In the genomic region with DNA sequence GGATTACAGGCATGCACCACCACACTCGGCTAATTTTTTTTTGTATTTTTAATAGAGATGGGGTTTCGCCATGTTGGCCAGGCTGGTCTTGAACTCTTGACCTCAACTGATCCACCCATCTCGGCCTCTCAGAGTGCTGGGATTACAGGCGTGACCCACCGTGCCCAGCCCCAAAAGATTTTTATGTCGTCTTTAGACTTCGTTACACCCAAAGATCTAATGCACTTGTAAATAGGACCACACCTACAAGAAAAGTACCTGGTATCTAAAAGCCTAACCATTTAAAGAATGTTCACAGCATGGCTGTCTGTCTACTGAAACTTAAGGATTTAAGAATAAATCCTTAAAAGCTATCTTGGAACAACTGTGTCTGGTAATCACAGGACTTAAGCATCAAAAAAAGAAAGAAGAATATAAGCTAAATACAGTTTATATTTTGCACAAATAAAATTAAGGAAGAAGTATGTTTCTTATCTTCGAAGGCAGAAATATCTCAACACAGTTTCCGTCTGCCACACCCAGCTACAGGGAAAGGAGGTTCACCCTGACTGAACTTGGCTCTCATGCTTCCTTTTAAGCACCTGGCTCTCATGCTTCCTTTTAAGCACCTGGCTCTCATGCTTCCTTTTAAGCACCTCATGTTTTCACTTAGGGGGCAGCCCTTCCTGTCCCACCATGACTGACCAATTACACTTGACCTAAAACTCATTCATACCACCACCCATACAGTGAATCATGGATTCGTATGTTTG, we compare ENCODE assay signal across 1 cellular context.
TF ChIP-seq lines count a peak whose summit lies in the region.

No MANE protein-coding gene starts in this region.

TF ChIP-seq in K562, 482 proteins besides CTCF, POLR2A, EP300 and RAD21:
- TF ChIP-seq POLR3A (IDR thresholded peaks at IDR 0.05; ENCODE audit: borderline replicate concordance, extremely low read depth, insufficient read depth, insufficient read length) (no peak), FOS (IDR thresholded peaks at IDR 0.05; ENCODE audit: extremely low read depth, insufficient read length) (no peak)
